ENCODE assay signal across 10 cellular contexts in genomic region chr3:171249171-171249692, GRCh38.
DNase-seq lines count a peak whose midpoint lies in the region; ATAC-seq lines count a peak whose summit lies in the region.
"Had no signal": no experiment of that assay in that cellular context is flagged by ENCODE, and none has a peak within 500 bp of the region (broad histone marks: within the 10 kb centered on the region; RNA-seq: fewer than 3 reads in every experiment).

No MANE protein-coding gene starts in this region.

- DNase-seq in head of caudate nucleus (no peak), iPS-NIHi11 (ENCODE audit: low spot score) (no peak), SIG-M5 (lab: John Stamatoyannopoulos, UW) (no peak)
- DNase-seq: activated CD4-positive, alpha-beta T cell treated with anti-CD3 and anti-CD28 coated beads for 48 hours; foreskin fibroblast; NCI-H524 treated with DMSO at 0.1 percent for 48 hours had no signal

- intact Hi-C loops in head of caudate nucleus (cut with DNase I) = no loop called here

- ATAC-seq in GM18858 (IDR thresholded peaks at IDR 0.05; ENCODE audit: unreplicated experiment) (peak; percentile 15), GM19452 (IDR thresholded peaks at IDR 0.05; ENCODE audit: unreplicated experiment) (peak; percentile 20), HG02852 (IDR thresholded peaks at IDR 0.05; ENCODE audit: unreplicated experiment) (peak; percentile 6), HG03571 (IDR thresholded peaks at IDR 0.05; ENCODE audit: unreplicated experiment) (peak; percentile 9)
